ENCODE assay signal across 8 cellular contexts in genomic region chr1:199405634-199406196, GRCh38.
"Had no signal": no experiment of that assay in that cellular context is flagged by ENCODE, and none has a peak within 500 bp of the region (broad histone marks: within the 10 kb centered on the region; RNA-seq: fewer than 3 reads in every experiment).

No MANE protein-coding gene starts in this region.

- ATAC-seq: HCT116 had no signal

- DNase-seq: GOT3, H7 had no signal

- H3K27ac ChIP-seq: GM23248 had no signal

- H3K4me3 Mint-ChIP-seq: HFFc6, IgD-negative memory B cell had no signal

- FAIRE-seq: HTR-8/SVneo had no signal

- H3K27ac Mint-ChIP-seq: HFFc6, IgD-negative memory B cell had no signal

- H3K36me3 ChIP-seq: HAP-1 had no signal

- H3K9me3 Mint-ChIP-seq: HFFc6 had no signal

- H2AFZ ChIP-seq: GM23248 had no signal

- H3K9ac ChIP-seq: GM23248 had no signal

- H3K9me3 ChIP-seq: HAP-1 had no signal

- H3K4me3 ChIP-seq: GM23248, HAP-1 had no signal

- H3K4me1 ChIP-seq: HAP-1 had no signal
